In genomic region chr5:14035859-14036440, GRCh38 we compare ENCODE assay signal across 8 cellular contexts.
DNase-seq lines count a peak whose midpoint lies in the region; TF ChIP-seq lines count a peak whose summit lies in the region.

No MANE protein-coding gene starts in this region.

- no peaks in the 10 kb centered on the region for H3K36me3 Mint-ChIP-seq in activated naive CD4-positive, alpha-beta T cell treated with anti-CD3 and anti-CD28 coated beads for 36 hours (ENCODE audit: low read depth)

- H3K4me3 ChIP-seq in fibroblast of pulmonary artery (replicated peaks; ENCODE audit: low read depth, low read length), result peak overlapping the region; percentile 34

- peaks cover 9% of the 10 kb centered on the region for H3K4me1 Mint-ChIP-seq in activated naive CD4-positive, alpha-beta T cell treated with anti-CD3 and anti-CD28 coated beads for 36 hours (ENCODE audit: low read depth)

- intact Hi-C loops in activated naive CD4-positive, alpha-beta T cell treated with anti-CD3 and anti-CD28 coated beads for 36 hours (cut with micrococcal nuclease), result no loop called here

- peak overlapping the region; percentile 81 for H3K27ac ChIP-seq in RWPE1

- POLR2A ChIA-PET in HEK293T (lab: Yijun Ruan, JAX), result interaction anchor here (0.8 to 1.5 kb wide), 3 partner anchors 16 to 25 kb away, joined by 3 to 4 read pairs (median 4); no protein-coding TSS in a partner anchor
- POLR2A ChIA-PET in RWPE1 (lab: Yijun Ruan, JAX; ENCODE audit: low non-redundant PET), result no interaction called here

- peaks cover 8% of the 10 kb centered on the region for H3K27me3 Mint-ChIP-seq in activated naive CD4-positive, alpha-beta T cell treated with anti-CD3 and anti-CD28 coated beads for 36 hours (ENCODE audit: low read depth)

- no peak overlapping the region for H3K4me3 Mint-ChIP-seq in activated naive CD4-positive, alpha-beta T cell treated with anti-CD3 and anti-CD28 coated beads for 36 hours

- CTCF ChIA-PET in HEK293T (lab: Yijun Ruan, JAX) (no interaction called here), RWPE1 (lab: Yijun Ruan, JAX) (interaction anchor here (1.1 kb wide), 1 partner anchor 14 kb away, joined by 5 read pairs; no protein-coding TSS in a partner anchor)
- CTCF ChIA-PET in activated naive CD4-positive, alpha-beta T cell treated with anti-CD3 and anti-CD28 coated beads for 36 hours (lab: Charles Lee), result no interaction called here

- TF ChIP-seq CTCF in AG09319 (IDR thresholded peaks at IDR 0.05; ENCODE audit: low read depth, low read length) (no peak), RWPE1 (conservative IDR thresholded peaks at IDR 0.05; ENCODE audit: low read depth) (no peak), fibroblast of pulmonary artery (IDR thresholded peaks at IDR 0.05; ENCODE audit: low read length, missing control alignments) (no peak)

- DNase-seq in AG09319 (ENCODE audit: extremely low read depth, low read depth), result peak; percentile 88
- peak; percentile 49 for DNase-seq in HEK293T (ENCODE audit: extremely low spot score)
- DNase-seq in RWPE1 (ENCODE audit: low spot score), result peak; percentile 97
- DNase-seq in fibroblast of pulmonary artery (ENCODE audit: low read depth), result peak; percentile 97
- peak; percentile 100 for DNase-seq in non-pigmented ciliary epithelial cell (ENCODE audit: low read depth)
- DNase-seq in NCI-H2081 (lab: John Stamatoyannopoulos, UW), result no peak
- no peak for DNase-seq in activated naive CD4-positive, alpha-beta T cell treated with anti-CD3 and anti-CD28 coated beads for 36 hours
- DNase-seq in stimulated activated CD4-positive, alpha-beta T cell treated with anti-CD3 and anti-CD28 coated beads, Interleukin-1b, Interleukin-23, amount 100 ng/mL, for 48 hours, result no peak

- no peak overlapping the region for H3K27ac Mint-ChIP-seq in activated naive CD4-positive, alpha-beta T cell treated with anti-CD3 and anti-CD28 coated beads for 36 hours

- H3K9me3 Mint-ChIP-seq in activated naive CD4-positive, alpha-beta T cell treated with anti-CD3 and anti-CD28 coated beads for 36 hours, result no peaks in the 10 kb centered on the region

TF ChIP-seq in HEK293T, 16 proteins besides CTCF, POLR2A, EP300 and RAD21:
- TF ChIP-seq ZNF384 (IDR thresholded peaks at IDR 0.05) (no peak), ELF4 (IDR thresholded peaks at IDR 0.05) (no peak), ARNT (IDR thresholded peaks at IDR 0.05) (no peak), FOXA1 (IDR thresholded peaks at IDR 0.05) (no peak), FOXM1 (IDR thresholded peaks at IDR 0.05; ENCODE audit: borderline replicate concordance) (no peak), SUZ12 (IDR thresholded peaks at IDR 0.05) (no peak), FOXK2 (IDR thresholded peaks at IDR 0.05) (no peak), TARDBP (IDR thresholded peaks at IDR 0.05) (no peak)
- TF ChIP-seq, protein P1, sequence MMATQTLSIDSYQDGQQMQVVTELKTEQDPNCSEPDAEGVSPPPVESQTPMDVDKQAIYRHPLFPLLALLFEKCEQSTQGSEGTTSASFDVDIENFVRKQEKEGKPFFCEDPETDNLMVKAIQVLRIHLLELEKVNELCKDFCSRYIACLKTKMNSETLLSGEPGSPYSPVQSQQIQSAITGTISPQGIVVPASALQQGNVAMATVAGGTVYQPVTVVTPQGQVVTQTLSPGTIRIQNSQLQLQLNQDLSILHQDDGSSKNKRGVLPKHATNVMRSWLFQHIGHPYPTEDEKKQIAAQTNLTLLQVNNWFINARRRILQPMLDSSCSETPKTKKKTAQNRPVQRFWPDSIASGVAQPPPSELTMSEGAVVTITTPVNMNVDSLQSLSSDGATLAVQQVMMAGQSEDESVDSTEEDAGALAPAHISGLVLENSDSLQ (IDR thresholded peaks at IDR 0.05), result no peak

Comparison
In these comparisons a context has a peak if more than half of its experiments do, and no peak if none do; other contexts are left out.
1. DNase-seq: peak in AG09319 (single experiment), HEK293T (single experiment), RWPE1 (single experiment), fibroblast of pulmonary artery (single experiment) and non-pigmented ciliary epithelial cell (single experiment); none in NCI-H2081 (0 of 2), activated naive CD4-positive, alpha-beta T cell treated with anti-CD3 and anti-CD28 coated beads for 36 hours (single experiment) and stimulated activated CD4-positive, alpha-beta T cell treated with anti-CD3 and anti-CD28 coated beads, Interleukin-1b, Interleukin-23, amount 100 ng/mL, for 48 hours (single experiment).